ENCODE assay signal across 16 cellular contexts in genomic region chrX:111634823-111635410, GRCh38.
"Had no signal": no experiment of that assay in that cellular context is flagged by ENCODE, and none has a peak within 500 bp of the region (broad histone marks: within the 10 kb centered on the region; RNA-seq: fewer than 3 reads in every experiment).

No MANE protein-coding gene starts in this region.

- H3K4me3 ChIP-seq: body of pancreas, lower lobe of right lung, pancreas, thoracic aorta had no signal

- H3K27ac ChIP-seq: body of pancreas, epithelial cell of prostate, lower lobe of right lung, pancreas, thoracic aorta had no signal

- H3K27me3 ChIP-seq: body of pancreas had no signal

- DNase-seq: activated effector memory CD4-positive, alpha-beta T cell treated with Interleukin-2 at 50 U/mL for 16 hours; activated T-cell treated with anti-CD3 and anti-CD28 coated beads, Interleukin-2, amount 50 U/mL, for 24 hours; body of pancreas; cerebellar nuclear complex; effector CD8-positive, alpha-beta T cell; hypothalamus; lower lobe of right lung; midbrain; naive B cell; pancreas; stimulated activated CD4-positive, alpha-beta T cell treated with anti-CD3 and anti-CD28 coated beads, Interleukin-4, amount 100 ng/mL, for 1 hour; stimulated activated CD8-positive, alpha-beta memory T cell treated with anti-CD3 and anti-CD28 coated beads, Interleukin-4, amount 100 ng/mL, for 48 hours; stimulated activated naive CD8-positive, alpha-beta T cell treated with anti-CD3 and anti-CD28 coated beads, Interleukin-15, Interleukin-2, amounts not matched to agents 100 U/mL and 50 U/mL, for 24 hours had no signal

- ATAC-seq: activated CD4-positive, CD25-positive, alpha-beta regulatory T cell treated with anti-CD3 and anti-CD28 coated beads, Interleukin-2, amount 50 U/mL, for 24 hours; body of pancreas; lower lobe of right lung; pancreas; stimulated activated naive CD8-positive, alpha-beta T cell treated with anti-CD3 and anti-CD28 coated beads, Interleukin-15, Interleukin-2, amounts not matched to agents 100 U/mL and 50 U/mL, for 24 hours had no signal
